ENCODE assay signal across 20 cellular contexts in genomic region chr2:241866896-241867631, GRCh38. TPM values are rescaled to one million over a fixed set of nuclear protein-coding genes. Genes with fewer than 3 reads are reported as not detected.
DNase-seq lines count a peak whose midpoint lies in the region; ATAC-seq and TF ChIP-seq lines count a peak whose summit lies in the region.
"Had no signal": no experiment of that assay in that cellular context is flagged by ENCODE, and none has a peak within 500 bp of the region (broad histone marks: within the 10 kb centered on the region; RNA-seq: fewer than 3 reads in every experiment).

No MANE protein-coding gene starts in this region.

- H3K4me1 Mint-ChIP-seq in effector memory CD8-positive, alpha-beta T cell (ENCODE audit: low read depth in 2 of 2) = peaks cover 58 to 69% of the 10 kb centered on the region in 2 donors

- H3F3A ChIP-seq in neural cell (ENCODE audit: insufficient read depth, low read length, poor library complexity, severe bottlenecking) = no peaks in the 10 kb centered on the region

- H3K79me2 ChIP-seq in DND-41 (ENCODE audit: insufficient read depth, low read length) (no peaks in the 10 kb centered on the region), neural cell (replicated peaks; ENCODE audit: insufficient read depth, low read length) (no peaks in the 10 kb centered on the region)

- no peak for TF ChIP-seq RAD21 in neural cell (conservative IDR thresholded peaks at IDR 0.05)

- no peak overlapping the region; a peak in 1 of 20 replicates for H3K4me3 ChIP-seq in BLaER1 treated with 17β-estradiol and CSF1 and Interleukin-3, amounts not matched to agents 10 nM and 100 nM
- H3K4me3 ChIP-seq in DND-41 (ENCODE audit: low read depth in 1 of 2, low read length in 2 of 2) = peak overlapping the region in 1 of 2 experiments; percentile 1; a peak in 1 of 4 replicates
- H3K4me3 ChIP-seq in neural cell (ENCODE audit: low read length) = peak overlapping the region; percentile 2
- H3K4me3 ChIP-seq: body of pancreas, coronary artery, thoracic aorta had no signal

- no peaks in the 10 kb centered on the region for H3K9me2 ChIP-seq in neural cell (ENCODE audit: insufficient read depth, low read length)

- H3K36me3 Mint-ChIP-seq in effector memory CD8-positive, alpha-beta T cell (ENCODE audit: insufficient read depth) = peaks cover 53% of the 10 kb centered on the region

- no peaks in the 10 kb centered on the region for H3K9me3 ChIP-seq in BLaER1 treated with 17β-estradiol and CSF1 and Interleukin-3, amounts not matched to agents 10 nM and 100 nM (replicated peaks in 1 of 11)
- no peaks in the 10 kb centered on the region for H3K9me3 ChIP-seq in DND-41 (ENCODE audit: insufficient read depth, low read length, severe bottlenecking)
- no peaks in the 10 kb centered on the region for H3K9me3 ChIP-seq in neural cell (ENCODE audit: low read length)
- H3K9me3 ChIP-seq: body of pancreas, thoracic aorta had no signal

- H3K9ac ChIP-seq in BLaER1 treated with 17β-estradiol and CSF1 and Interleukin-3, amounts not matched to agents 10 nM and 100 nM = peak overlapping the region in 3 of 11 experiments; percentile 23 to 59 (median 36); a peak in 5 of 22 replicates
- peak overlapping the region; percentile 33; the same call in 1 of the 2 replicates for H3K9ac ChIP-seq in DND-41 (ENCODE audit: low read depth, low read length)
- H3K9ac ChIP-seq in neural cell (ENCODE audit: low read length) = peak overlapping the region; percentile 36

- H4K20me1 ChIP-seq in BLaER1 treated with 17β-estradiol and CSF1 and Interleukin-3, amounts not matched to agents 10 nM and 100 nM = peaks cover 0 to 24% (median 6%) of the 10 kb centered on the region in 11 experiments; a peak in 5 of 22 replicates
- peaks cover 34% of the 10 kb centered on the region for H4K20me1 ChIP-seq in DND-41 (ENCODE audit: insufficient read depth, low read length)
- H4K20me1 ChIP-seq in neural cell (ENCODE audit: insufficient read depth) = no peaks in the 10 kb centered on the region

- peaks cover 91 to 100% (median 99%) of the 10 kb centered on the region in 10 experiments for H3K4me1 ChIP-seq in BLaER1 treated with 17β-estradiol and CSF1 and Interleukin-3, amounts not matched to agents 10 nM and 100 nM
- H3K4me1 ChIP-seq in DND-41 (ENCODE audit: insufficient read depth, low read length) = peaks cover 89% of the 10 kb centered on the region

- H3K36me3 ChIP-seq in BLaER1 treated with 17β-estradiol and CSF1 and Interleukin-3, amounts not matched to agents 10 nM and 100 nM = no peaks in the 10 kb centered on the region
- H3K36me3 ChIP-seq in DND-41 (ENCODE audit: insufficient read depth, low read length) = no peaks in the 10 kb centered on the region
- H3K36me3 ChIP-seq in neural cell (ENCODE audit: insufficient read depth, low read length) = no peaks in the 10 kb centered on the region
- H3K36me3 ChIP-seq: thoracic aorta had no signal

- no peaks in the 10 kb centered on the region for H3K9me3 Mint-ChIP-seq in effector memory CD8-positive, alpha-beta T cell

- peak overlapping the region; percentile 95 to 97 for H3K27ac Mint-ChIP-seq in effector memory CD8-positive, alpha-beta T cell
- H3K27ac Mint-ChIP-seq: activated naive CD8-positive, alpha-beta T cell treated with anti-CD3 and anti-CD28 coated beads for 36 hours; nephron had no signal

- no peak for TF ChIP-seq EP300 in neural cell (conservative IDR thresholded peaks at IDR 0.05; ENCODE audit: poor library complexity, severe bottlenecking)

- H3K4me3 Mint-ChIP-seq in effector memory CD8-positive, alpha-beta T cell = peak overlapping the region; percentile 87 to 93
- H3K4me3 Mint-ChIP-seq: activated naive CD8-positive, alpha-beta T cell treated with anti-CD3 and anti-CD28 coated beads for 36 hours; nephron had no signal

- no peaks in the 10 kb centered on the region for H3K27me3 Mint-ChIP-seq in effector memory CD8-positive, alpha-beta T cell

- peak overlapping the region in 3 of 11 experiments; percentile 0 to 40 (median 11); a peak in 3 of 22 replicates for H3K27ac ChIP-seq in BLaER1 treated with 17β-estradiol and CSF1 and Interleukin-3, amounts not matched to agents 10 nM and 100 nM
- H3K27ac ChIP-seq in DND-41 (ENCODE audit: low read length) = peak overlapping the region; percentile 63
- H3K27ac ChIP-seq in neural cell (ENCODE audit: low read length) = peak overlapping the region; percentile 12
- H3K27ac ChIP-seq: body of pancreas, coronary artery, thoracic aorta had no signal

- H3K4me2 ChIP-seq in BLaER1 treated with 17β-estradiol and CSF1 and Interleukin-3, amounts not matched to agents 10 nM and 100 nM = peak overlapping the region; percentile 47 to 100 (median 98)
- H3K4me2 ChIP-seq in DND-41 (ENCODE audit: insufficient read depth, low read length) (peak overlapping the region; percentile 52), neural cell (ENCODE audit: low read length) (no peak overlapping the region)

- no peak for ATAC-seq in DND-41 (ENCODE audit: insufficient read depth, low read depth)
- ATAC-seq in effector memory CD8-positive, alpha-beta T cell (replicated peaks) = no peak
- no peak for ATAC-seq in HG02623 (IDR thresholded peaks at IDR 0.05; ENCODE audit: unreplicated experiment)
- ATAC-seq: body of pancreas had no signal

- peaks cover 0 to 67% (median 9%) of the 10 kb centered on the region in 11 experiments; a peak in 13 of 22 replicates for H3K27me3 ChIP-seq in BLaER1 treated with 17β-estradiol and CSF1 and Interleukin-3, amounts not matched to agents 10 nM and 100 nM
- H3K27me3 ChIP-seq in DND-41 (ENCODE audit: insufficient read depth, low read length, poor library complexity) = peaks cover 9% of the 10 kb centered on the region
- H3K27me3 ChIP-seq in neural cell (ENCODE audit: insufficient read depth, low read depth, low read length) = no peaks in the 10 kb centered on the region

- H2AFZ ChIP-seq in DND-41 (ENCODE audit: low read depth, low read length) = no peak overlapping the region
- no peak overlapping the region for H2AFZ ChIP-seq in neural cell (ENCODE audit: low read depth, low read length)

- no peak for TF ChIP-seq CTCF in DND-41 (IDR thresholded peaks at IDR 0.05; ENCODE audit: borderline replicate concordance, extremely low read depth, low read length, poor library complexity, severe bottlenecking)
- TF ChIP-seq CTCF in neural cell (IDR thresholded peaks at IDR 0.05; ENCODE audit: poor library complexity, severe bottlenecking) = no peak

- DNase-seq in DND-41 (peak; percentile 55), hepatic stellate cell (ENCODE audit: low spot score) (no peak), NCI-H774 (lab: John Stamatoyannopoulos, UW) (no peak)
- no peak for DNase-seq in effector memory CD8-positive, alpha-beta T cell
- DNase-seq: activated CD4-positive, alpha-beta T cell treated with anti-CD3 and anti-CD28 coated beads for 48 hours; activated CD8-positive, alpha-beta memory T cell treated with anti-CD3 and anti-CD28 coated beads, Interleukin-2, amount 50 U/mL, for 4 hours; activated naive CD8-positive, alpha-beta T cell treated with anti-CD3 and anti-CD28 coated beads for 36 hours; body of pancreas; COR-L47; DMS79 treated with DMSO at 0.1 percent for 48 hours; Kasumi-1; NCI-H2227 treated with DMSO at 0.1 percent for 48 hours; SHP77 treated with DMSO at 0.1 percent for 48 hours; stimulated activated CD4-positive, alpha-beta T cell treated with anti-CD3 and anti-CD28 coated beads, Interleukin-1b, Interleukin-23, amount 100 ng/mL, for 48 hours had no signal

TF ChIP-seq in neural cell, 6 proteins besides CTCF, POLR2A, EP300 and RAD21:
- TF ChIP-seq POLR2AphosphoS5 (IDR thresholded peaks at IDR 0.05) = no peak
- TF ChIP-seq SMC3 (conservative IDR thresholded peaks at IDR 0.05; ENCODE audit: poor library complexity) = no peak

RNA-seq across cellular contexts. Expression of gene RTP5, which starts 2.5 kb away (rescaled TPM):
- 1.2 and 1.8 TPM in 2 replicates for polyA plus RNA-seq in neural cell
- 0.24 and 0.58 TPM in 2 replicates for polyA minus RNA-seq in neural cell

RNA-seq across cellular contexts. Expression of gene PDCD1, which starts 8.4 kb away (rescaled TPM):
- not detected in 2 replicates for polyA plus RNA-seq in neural cell
- not detected in 2 replicates for polyA minus RNA-seq in neural cell

RNA-seq across cellular contexts. Expression of gene NEU4, which starts 58.1 kb away (rescaled TPM):
- polyA plus RNA-seq in neural cell = not detected in 2 replicates
- not detected in 2 replicates for polyA minus RNA-seq in neural cell
